Comparison of ENCODE assay signal across 17 cellular contexts in genomic region chr2:23230885-23231284, GRCh38.
"Had no signal": no experiment of that assay in that cellular context is flagged by ENCODE, and none has a peak within 500 bp of the region (broad histone marks: within the 10 kb centered on the region; RNA-seq: fewer than 3 reads in every experiment).

No MANE protein-coding gene starts in this region.

- H3K27ac Mint-ChIP-seq: activated CD8-positive, alpha-beta T cell treated with anti-CD3 and anti-CD28 coated beads, Interleukin-2, amount 10 ng/mL, durations not matched to agents 7 days and 5 days; naive B cell; stimulated activated memory B cell treated with anti-CD40 and anti-IgM and Interleukin-4, amounts not matched to agents 10 μg/mL and 1 μg/mL and 100 μg/mL, for 72 hours had no signal

- H3K4me3 Mint-ChIP-seq: activated CD8-positive, alpha-beta T cell treated with anti-CD3 and anti-CD28 coated beads, Interleukin-2, amount 10 ng/mL, durations not matched to agents 7 days and 5 days; stimulated activated memory B cell treated with anti-CD40 and anti-IgM and Interleukin-4, amounts not matched to agents 10 μg/mL and 1 μg/mL and 100 μg/mL, for 72 hours had no signal

- ATAC-seq: activated CD8-positive, alpha-beta T cell treated with anti-CD3 and anti-CD28 coated beads, Interleukin-2, amount 10 ng/mL, durations not matched to agents 7 days and 5 days; foreskin keratinocyte; left lung; stimulated activated memory B cell treated with anti-CD40 and anti-IgM and Interleukin-4, amounts not matched to agents 10 μg/mL and 1 μg/mL and 100 μg/mL, for 72 hours had no signal

- H3K4me1 ChIP-seq: foreskin keratinocyte, left lung had no signal

- H3K27ac ChIP-seq: brain microvascular endothelial cell, foreskin keratinocyte, left lung, WERI-Rb-1 had no signal

- H3K36me3 Mint-ChIP-seq: naive B cell; stimulated activated memory B cell treated with anti-CD40 and anti-IgM and Interleukin-4, amounts not matched to agents 10 μg/mL and 1 μg/mL and 100 μg/mL, for 72 hours had no signal

- H3K9me3 ChIP-seq: left lung had no signal

- H3K4me3 ChIP-seq: left lung had no signal

- H3K36me3 ChIP-seq: brain microvascular endothelial cell, left lung, WERI-Rb-1 had no signal

- H3K4me1 Mint-ChIP-seq: naive B cell; stimulated activated memory B cell treated with anti-CD40 and anti-IgM and Interleukin-4, amounts not matched to agents 10 μg/mL and 1 μg/mL and 100 μg/mL, for 72 hours had no signal

- DNase-seq: activated CD4-positive, alpha-beta T cell treated with anti-CD3 and anti-CD28 coated beads for 48 hours; activated CD8-positive, alpha-beta memory T cell treated with anti-CD3 and anti-CD28 coated beads, Interleukin-2, amount 50 U/mL, for 4 hours; activated CD8-positive, alpha-beta T cell treated with anti-CD3 and anti-CD28 coated beads, Interleukin-2, amount 10 ng/mL, durations not matched to agents 7 days and 5 days; activated naive CD4-positive, alpha-beta T cell treated with Interleukin-2 at 50 U/mL for 16 hours; anterior cingulate cortex; brain microvascular endothelial cell; cerebellar nuclear complex; effector memory CD4-positive, alpha-beta T cell; foreskin keratinocyte; glutamatergic neuron; left lung; mammary epithelial cell; naive B cell; nucleus accumbens; T-helper 1 cell; WERI-Rb-1 had no signal

- H3K27me3 ChIP-seq: brain microvascular endothelial cell, foreskin keratinocyte, left lung had no signal

- H3K9me3 Mint-ChIP-seq: stimulated activated memory B cell treated with anti-CD40 and anti-IgM and Interleukin-4, amounts not matched to agents 10 μg/mL and 1 μg/mL and 100 μg/mL, for 72 hours had no signal

- H3K27me3 Mint-ChIP-seq: naive B cell; stimulated activated memory B cell treated with anti-CD40 and anti-IgM and Interleukin-4, amounts not matched to agents 10 μg/mL and 1 μg/mL and 100 μg/mL, for 72 hours had no signal
